ENCODE assay signal across 12 cellular contexts in genomic region chr12:111991946-111992345, GRCh38. TPM values are rescaled to one million over a fixed set of nuclear protein-coding genes. Genes with fewer than 3 reads are reported as not detected.
DNase-seq lines count a peak whose midpoint lies in the region; ATAC-seq lines count a peak whose summit lies in the region.
"Had no signal": no experiment of that assay in that cellular context is flagged by ENCODE, and none has a peak within 500 bp of the region (broad histone marks: within the 10 kb centered on the region; RNA-seq: fewer than 3 reads in every experiment).

No MANE protein-coding gene starts in this region.

- H3K27me3 ChIP-seq in effector memory CD4-positive, alpha-beta T cell (replicated peaks; ENCODE audit: control insufficient read depth, insufficient read depth, low read length, poor library complexity, severe bottlenecking), result no peaks in the 10 kb centered on the region

- peaks cover 0 to 11% of the 10 kb centered on the region in 2 donors for H3K36me3 Mint-ChIP-seq in activated naive CD4-positive, alpha-beta T cell treated with anti-CD3 and anti-CD28 coated beads, Interleukin-2, amount 50 U/mL, for 72 hours
- peaks cover 19% of the 10 kb centered on the region for H3K36me3 Mint-ChIP-seq in T-cell

- no peaks in the 10 kb centered on the region for H3K9me3 Mint-ChIP-seq in activated naive CD4-positive, alpha-beta T cell treated with anti-CD3 and anti-CD28 coated beads, Interleukin-2, amount 50 U/mL, for 72 hours
- H3K9me3 Mint-ChIP-seq in T-cell, result no peaks in the 10 kb centered on the region

- no peaks in the 10 kb centered on the region for H3K27me3 Mint-ChIP-seq in T-cell

- CTCF ChIA-PET in T-cell (lab: Charles Lee), result interaction anchor here in 1 of 2 donors (0.6 to 1.3 kb wide), 6 partner anchors 10 to 85 kb away, joined by 3 to 4 read pairs (median 3); partner anchors contain the start of genes ERP29 and TMEM116

- no peak overlapping the region for H3K4me3 ChIP-seq in effector memory CD4-positive, alpha-beta T cell (ENCODE audit: insufficient read depth, low read depth, low read length, poor library complexity, severe bottlenecking)

- no peaks in the 10 kb centered on the region for H3K36me3 ChIP-seq in effector memory CD4-positive, alpha-beta T cell (ENCODE audit: control insufficient read depth, insufficient read depth, low read length)

- peak overlapping the region; percentile 8 to 84 for H3K27ac Mint-ChIP-seq in activated naive CD4-positive, alpha-beta T cell treated with anti-CD3 and anti-CD28 coated beads, Interleukin-2, amount 50 U/mL, for 72 hours
- H3K27ac Mint-ChIP-seq in T-cell, result peak overlapping the region; percentile 97 to 98

- H3K4me1 Mint-ChIP-seq in T-cell, result peaks cover 68 to 76% (median 71%) of the 10 kb centered on the region in 3 donors

- H3K9me3 ChIP-seq in effector memory CD4-positive, alpha-beta T cell (ENCODE audit: control insufficient read depth, low read length), result no peaks in the 10 kb centered on the region

- peak; percentile 46 to 70 for ATAC-seq in activated naive CD4-positive, alpha-beta T cell treated with anti-CD3 and anti-CD28 coated beads, Interleukin-2, amount 50 U/mL, for 72 hours
- ATAC-seq in T-cell (replicated peaks in 1 of 4), result no peak
- ATAC-seq in GM21381 (IDR thresholded peaks at IDR 0.05; ENCODE audit: unreplicated experiment), result no peak
- ATAC-seq: SK-N-SH treated with all-trans-retinoic acid at 6 μM for 48 hours had no signal

- no peak for DNase-seq in activated naive CD4-positive, alpha-beta T cell treated with anti-CD3 and anti-CD28 coated beads, Interleukin-2, amount 50 U/mL, for 72 hours (ENCODE audit: low spot score in 2 of 2)
- DNase-seq in activated naive CD4-positive, alpha-beta T cell (lab: John Stamatoyannopoulos, UW), result no peak
- DNase-seq in T-cell (no peak), dedifferentiated amniotic fluid mesenchymal stem cell (ENCODE audit: extremely low spot score) (no peak), activated gamma-delta T cell treated with Interleukin-2 at 50 U/mL for 16 hours (no peak), T-helper 9 cell (no peak)
- no peak for DNase-seq in effector memory CD4-positive, alpha-beta T cell
- DNase-seq: head of caudate nucleus, NCI-H2171 had no signal

- H3K4me1 ChIP-seq in effector memory CD4-positive, alpha-beta T cell (ENCODE audit: control insufficient read depth, insufficient read depth, low read length, poor library complexity, severe bottlenecking), result peaks cover 30% of the 10 kb centered on the region

- H3K27ac ChIP-seq in effector memory CD4-positive, alpha-beta T cell (ENCODE audit: insufficient read depth, low read length, poor library complexity, severe bottlenecking), result peak overlapping the region; percentile 1
- H3K27ac ChIP-seq: parathyroid adenoma had no signal

- POLR2A ChIA-PET in T-cell (lab: Charles Lee), result interaction anchor here (0.6 to 0.7 kb wide), 2 partner anchors 20 to 70 kb away, joined by 3 to 7 read pairs; no protein-coding TSS in a partner anchor

- H3K4me3 Mint-ChIP-seq in T-cell, result peak overlapping the region; percentile 4 to 82 (median 44)

RNA-seq across cellular contexts. Expression of gene TMEM116, which starts 21.0 kb away (rescaled TPM):
- 10 to 100 TPM; 16.9 to 18.5 TPM for total RNA-seq in activated naive CD4-positive, alpha-beta T cell treated with anti-CD3 and anti-CD28 coated beads, Interleukin-2, amount 50 U/mL, for 72 hours
- total RNA-seq in T-cell, result 10 to 100 TPM; 16.0 to 27.2 (median 25.8) TPM

RNA-seq across cellular contexts. Expression of gene ERP29, which starts 21.3 kb away (rescaled TPM):
- 10 to 100 TPM; 78.9 to 95.1 TPM for total RNA-seq in activated naive CD4-positive, alpha-beta T cell treated with anti-CD3 and anti-CD28 coated beads, Interleukin-2, amount 50 U/mL, for 72 hours
- total RNA-seq in T-cell, result 100 to 1,000 TPM; 114 to 175 (median 158) TPM

Comparison
In these comparisons a context has a peak if more than half of its experiments do, and no peak if none do; other contexts are left out.
1. ATAC-seq: peak in activated naive CD4-positive, alpha-beta T cell treated with anti-CD3 and anti-CD28 coated beads, Interleukin-2, amount 50 U/mL, for 72 hours (2 of 2); none in T-cell (0 of 4) and GM21381 (single experiment).